14 cellular contexts compared by ENCODE assay signal in genomic region chr15:38886315-38887163, GRCh38.
DNase-seq lines count a peak whose midpoint lies in the region; ATAC-seq and TF ChIP-seq lines count a peak whose summit lies in the region.
"Had no signal": no experiment of that assay in that cellular context is flagged by ENCODE, and none has a peak within 500 bp of the region (broad histone marks: within the 10 kb centered on the region; RNA-seq: fewer than 3 reads in every experiment).

No MANE protein-coding gene starts in this region.

- no peak overlapping the region for H3K4me3 ChIP-seq in epithelial cell of esophagus (ENCODE audit: low read length)
- H3K4me3 ChIP-seq: GM23338 had no signal

- TF ChIP-seq CTCF in epithelial cell of esophagus (IDR thresholded peaks at IDR 0.05; ENCODE audit: insufficient read depth, low read depth, low read length, missing control alignments) (no peak), osteocyte (IDR thresholded peaks at IDR 0.05) (no peak)

- ATAC-seq in HG03439 (IDR thresholded peaks at IDR 0.05; ENCODE audit: unreplicated experiment) (no peak), HG03354 (IDR thresholded peaks at IDR 0.05; ENCODE audit: poor library complexity, severe bottlenecking, unreplicated experiment) (no peak)
- ATAC-seq: GM23338, Right ventricle myocardium inferior had no signal

- no peak overlapping the region for H3K4me3 Mint-ChIP-seq in osteocyte (ENCODE audit: unreplicated experiment)
- H3K4me3 Mint-ChIP-seq: activated CD4-positive, alpha-beta memory T cell treated with anti-CD3 and anti-CD28 coated beads for 36 hours; activated naive CD8-positive, alpha-beta T cell; GM23338 had no signal

- no peaks in the 10 kb centered on the region for H3K27me3 Mint-ChIP-seq in osteocyte (ENCODE audit: unreplicated experiment)
- H3K27me3 Mint-ChIP-seq: activated CD4-positive, alpha-beta memory T cell treated with anti-CD3 and anti-CD28 coated beads for 36 hours had no signal

- H3K36me3 Mint-ChIP-seq in osteocyte (ENCODE audit: unreplicated experiment), result no peaks in the 10 kb centered on the region
- H3K36me3 Mint-ChIP-seq: activated CD4-positive, alpha-beta memory T cell treated with anti-CD3 and anti-CD28 coated beads for 36 hours; activated naive CD8-positive, alpha-beta T cell had no signal

- DNase-seq in GM03348 (ENCODE audit: low spot score), result peak; percentile 40
- DNase-seq in NCI-H460 (ENCODE audit: extremely low read depth, low read depth), result peak; percentile 59
- DNase-seq in epithelial cell of esophagus (ENCODE audit: low read depth), result peak; percentile 86
- DNase-seq in osteocyte (ENCODE audit: extremely low spot score, unreplicated experiment), result no peak
- DNase-seq in effector CD4-positive, alpha-beta T cell, result no peak
- no peak for DNase-seq in NCI-H524 (lab: John Stamatoyannopoulos, UW)
- DNase-seq: activated CD4-positive, alpha-beta memory T cell treated with anti-CD3 and anti-CD28 coated beads for 36 hours; NCI-H1694 treated with DMSO at 0.1 percent for 48 hours; nucleus accumbens had no signal

- H3K27ac Mint-ChIP-seq in osteocyte (ENCODE audit: unreplicated experiment), result peak overlapping the region; percentile 52
- H3K27ac Mint-ChIP-seq: activated CD4-positive, alpha-beta memory T cell treated with anti-CD3 and anti-CD28 coated beads for 36 hours; activated naive CD8-positive, alpha-beta T cell; GM23338 had no signal

- no peaks in the 10 kb centered on the region for H3K9me3 Mint-ChIP-seq in osteocyte (ENCODE audit: unreplicated experiment)
- H3K9me3 Mint-ChIP-seq: activated CD4-positive, alpha-beta memory T cell treated with anti-CD3 and anti-CD28 coated beads for 36 hours; GM23338 had no signal

- H3K4me1 Mint-ChIP-seq in osteocyte (ENCODE audit: unreplicated experiment), result peaks cover 40% of the 10 kb centered on the region
- H3K4me1 Mint-ChIP-seq: GM23338 had no signal

Comparison
In these comparisons a context has a peak if more than half of its experiments do, and no peak if none do; other contexts are left out.
1. DNase-seq: peak in GM03348 (single experiment), NCI-H460 (single experiment) and epithelial cell of esophagus (single experiment); none in osteocyte (single experiment), effector CD4-positive, alpha-beta T cell (single experiment) and NCI-H524 (0 of 2).